Comparison of ENCODE assay signal across 2 cellular contexts in genomic region chr3:128502712-128503111, GRCh38.
A peak's percentile ranks its signal among the peaks of the same experiment; 100 is the strongest.
TF ChIP-seq lines count a peak whose summit lies in the region.

No MANE protein-coding gene starts in this region.

TF ChIP-seq in HEK293, 187 proteins besides CTCF, POLR2A, EP300 and RAD21 (continued from another document):
- peak; percentile 51; the same call in 1 of the 2 replicates for TF ChIP-seq ZNF623 (tag by site-specific recombination; IDR thresholded peaks at IDR 0.05)

TF ChIP-seq in HepG2, 621 proteins besides CTCF, POLR2A, EP300 and RAD21 (continued from another document):
- TF ChIP-seq MNT (IDR thresholded peaks at IDR 0.05) = 0 out of 2 replicates have a peak, but pooled peaks have one; percentile 34
- no peak for TF ChIP-seq ZNF687 (CRISPR knock-in tag; IDR thresholded peaks at IDR 0.05)
- TF ChIP-seq ZNF530 (CRISPR knock-in tag; IDR thresholded peaks at IDR 0.05; ENCODE audit: low read depth) = no peak
- TF ChIP-seq ZNF567 (CRISPR knock-in tag; IDR thresholded peaks at IDR 0.05; ENCODE audit: borderline replicate concordance) = no peak
